ENCODE assay signal across 16 cellular contexts in genomic region chr5:125815-126214, GRCh38. TPM values are rescaled to one million over a fixed set of nuclear protein-coding genes. Genes with fewer than 3 reads are reported as not detected.
DNase-seq lines count a peak whose midpoint lies in the region; ATAC-seq and TF ChIP-seq lines count a peak whose summit lies in the region.
"Had no signal": no experiment of that assay in that cellular context is flagged by ENCODE, and none has a peak within 500 bp of the region (broad histone marks: within the 10 kb centered on the region; RNA-seq: fewer than 3 reads in every experiment).

No MANE protein-coding gene starts in this region.

- no peak overlapping the region for H3K4me3 Mint-ChIP-seq in endodermal cell
- no peak overlapping the region for H3K4me3 Mint-ChIP-seq in activated naive CD4-positive, alpha-beta T cell treated with anti-CD3 and anti-CD28 coated beads, Interleukin-2, amount 10 ng/mL, durations not matched to agents 7 days and 5 days
- H3K4me3 Mint-ChIP-seq: CD4-positive, CD25-positive, alpha-beta regulatory T cell had no signal

- no peak overlapping the region for H2AFZ ChIP-seq in osteoblast (ENCODE audit: low read length)

- H3K27ac ChIP-seq in HEK293 (ENCODE audit: extremely low read depth, low read depth, low read length) (no peak overlapping the region), endodermal cell (ENCODE audit: low read depth, low read length) (no peak overlapping the region), osteoblast (ENCODE audit: low read depth, low read length) (no peak overlapping the region)
- H3K27ac ChIP-seq: BLaER1 treated with 17β-estradiol and CSF1 and Interleukin-3, amounts not matched to agents 10 nM and 100 nM; KMS-11 had no signal

- WGBS in endodermal cell (ENCODE audit: insufficient coverage in 1 of 2, insufficient read length in 1 of 2), 2 experiments, result 84% methylated on average over 1 of the region's 1 CpG; no CpG with 5 or more reads in 1 of the 2 experiments

- H3K36me3 Mint-ChIP-seq in endodermal cell (ENCODE audit: low read depth), result peaks cover 60% of the 10 kb centered on the region
- H3K36me3 Mint-ChIP-seq in activated naive CD4-positive, alpha-beta T cell treated with anti-CD3 and anti-CD28 coated beads, Interleukin-2, amount 10 ng/mL, durations not matched to agents 7 days and 5 days, result no peaks in the 10 kb centered on the region
- H3K36me3 Mint-ChIP-seq: CD4-positive, CD25-positive, alpha-beta regulatory T cell had no signal

- no peak for ATAC-seq in GM18498 (IDR thresholded peaks at IDR 0.05; ENCODE audit: unreplicated experiment)
- ATAC-seq: HepG2 had no signal

- POLR2A ChIA-PET in HEK293 (lab: Yijun Ruan, JAX), result no interaction called here

- TF ChIP-seq CTCF in HEK293 (tag by site-specific recombination; IDR thresholded peaks at IDR 0.05) (no peak), endodermal cell (conservative IDR thresholded peaks at IDR 0.05) (no peak), osteoblast (IDR thresholded peaks at IDR 0.05; ENCODE audit: extremely low read depth, low read depth, low read length) (no peak)

- H3K9me3 ChIP-seq in HEK293 (ENCODE audit: control insufficient read depth, insufficient read depth, low read depth, low read length), result no peaks in the 10 kb centered on the region; the same call in 1 of the 2 replicates
- peaks cover 37% of the 10 kb centered on the region for H3K9me3 ChIP-seq in NT2/D1 (ENCODE audit: insufficient read depth, low read length)
- peaks cover 47% of the 10 kb centered on the region for H3K9me3 ChIP-seq in endodermal cell (ENCODE audit: control insufficient read depth, low read length)
- peaks cover 5% of the 10 kb centered on the region for H3K9me3 ChIP-seq in osteoblast (ENCODE audit: low read depth, low read length)

- H3K36me3 ChIP-seq in HEK293 (ENCODE audit: control insufficient read depth in 2 of 2, insufficient read depth in 1 of 2, low read length in 2 of 2) (no peaks in the 10 kb centered on the region), NT2/D1 (ENCODE audit: insufficient read depth, insufficient read length, low read length) (peaks cover 20% of the 10 kb centered on the region), endodermal cell (ENCODE audit: control insufficient read depth, insufficient read depth, low read length) (no peaks in the 10 kb centered on the region), osteoblast (ENCODE audit: insufficient read depth, low read length) (no peaks in the 10 kb centered on the region)

- H3K4me3 ChIP-seq in HEK293 (ENCODE audit: low read depth, low read length) (no peak overlapping the region), NT2/D1 (ENCODE audit: insufficient read length, low read depth) (no peak overlapping the region), endodermal cell (ENCODE audit: low read length) (peak overlapping the region; percentile 4), osteoblast (ENCODE audit: insufficient read depth, low read length) (no peak overlapping the region)
- H3K4me3 ChIP-seq: BLaER1 treated with 17β-estradiol and CSF1 and Interleukin-3, amounts not matched to agents 10 nM and 100 nM had no signal

- H3K4me1 Mint-ChIP-seq in endodermal cell, result peaks cover 22% of the 10 kb centered on the region
- no peaks in the 10 kb centered on the region for H3K4me1 Mint-ChIP-seq in activated naive CD4-positive, alpha-beta T cell treated with anti-CD3 and anti-CD28 coated beads, Interleukin-2, amount 10 ng/mL, durations not matched to agents 7 days and 5 days
- H3K4me1 Mint-ChIP-seq: CD4-positive, CD25-positive, alpha-beta regulatory T cell had no signal

- H3K9me3 Mint-ChIP-seq in endodermal cell, result peaks cover 52% of the 10 kb centered on the region
- peaks cover 10% of the 10 kb centered on the region for H3K9me3 Mint-ChIP-seq in activated naive CD4-positive, alpha-beta T cell treated with anti-CD3 and anti-CD28 coated beads, Interleukin-2, amount 10 ng/mL, durations not matched to agents 7 days and 5 days

- no peaks in the 10 kb centered on the region for H3K79me2 ChIP-seq in osteoblast (ENCODE audit: insufficient read depth, low read length)

- no peaks in the 10 kb centered on the region for H3K27me3 ChIP-seq in NT2/D1 (ENCODE audit: insufficient read depth, insufficient read length)
- H3K27me3 ChIP-seq in endodermal cell (ENCODE audit: control insufficient read depth, insufficient read depth, low read length, poor library complexity, severe bottlenecking), result no peaks in the 10 kb centered on the region
- H3K27me3 ChIP-seq in osteoblast (ENCODE audit: insufficient read depth, low read length), result peaks cover 17% of the 10 kb centered on the region
- H3K27me3 ChIP-seq: BLaER1 treated with 17β-estradiol and CSF1 and Interleukin-3, amounts not matched to agents 10 nM and 100 nM had no signal

- no peaks in the 10 kb centered on the region for H4K20me1 ChIP-seq in osteoblast (ENCODE audit: insufficient read depth, low read length)
- H4K20me1 ChIP-seq: BLaER1 treated with 17β-estradiol and CSF1 and Interleukin-3, amounts not matched to agents 10 nM and 100 nM had no signal

- peak; percentile 15 for DNase-seq in NT2/D1 (ENCODE audit: low read depth, low spot score)
- no peak for DNase-seq in endodermal cell
- no peak for DNase-seq in activated naive CD4-positive, alpha-beta T cell treated with anti-CD3 and anti-CD28 coated beads, Interleukin-2, amount 10 ng/mL, durations not matched to agents 7 days and 5 days
- DNase-seq in osteoblast (ENCODE audit: insufficient read length, low spot score, missing footprints), result no peak
- no peak for DNase-seq in NCI-H510A treated with DMSO at 0.1 percent for 48 hours (lab: John Stamatoyannopoulos, UW)
- DNase-seq: ACHN; CD4-positive, CD25-positive, alpha-beta regulatory T cell; DMS53; GF-D8; GOT3; HCEC 1CT had no signal

- no peak overlapping the region for H3K9ac ChIP-seq in NT2/D1 (ENCODE audit: insufficient read length, low read depth)
- H3K9ac ChIP-seq in endodermal cell (ENCODE audit: extremely low read depth, low read length, poor library complexity, severe bottlenecking), result no peak overlapping the region
- H3K9ac ChIP-seq: BLaER1 treated with 17β-estradiol and CSF1 and Interleukin-3, amounts not matched to agents 10 nM and 100 nM; KMS-11 had no signal

- CTCF ChIA-PET in HEK293 (lab: Yijun Ruan, JAX), result no interaction called here
- CTCF ChIA-PET in activated naive CD4-positive, alpha-beta T cell treated with anti-CD3 and anti-CD28 coated beads, Interleukin-2, amount 10 ng/mL, durations not matched to agents 7 days and 5 days (lab: Charles Lee), result no interaction called here

- H3K27me3 Mint-ChIP-seq in endodermal cell (ENCODE audit: insufficient read depth), result no peaks in the 10 kb centered on the region
- H3K27me3 Mint-ChIP-seq in activated naive CD4-positive, alpha-beta T cell treated with anti-CD3 and anti-CD28 coated beads, Interleukin-2, amount 10 ng/mL, durations not matched to agents 7 days and 5 days, result peaks cover 4% of the 10 kb centered on the region

- no peak overlapping the region for H3K4me2 ChIP-seq in osteoblast (ENCODE audit: insufficient read depth, low read length)
- H3K4me2 ChIP-seq: BLaER1 treated with 17β-estradiol and CSF1 and Interleukin-3, amounts not matched to agents 10 nM and 100 nM had no signal

- H3K4me1 ChIP-seq in HEK293 (ENCODE audit: control insufficient read depth, insufficient read depth, low read length) (no peaks in the 10 kb centered on the region), NT2/D1 (ENCODE audit: insufficient read depth, insufficient read length) (no peaks in the 10 kb centered on the region), endodermal cell (ENCODE audit: control insufficient read depth, insufficient read depth, low read length) (no peaks in the 10 kb centered on the region), osteoblast (ENCODE audit: insufficient read depth, low read length) (peaks cover 12% of the 10 kb centered on the region)

- H3K27ac Mint-ChIP-seq in endodermal cell, result no peak overlapping the region
- no peak overlapping the region for H3K27ac Mint-ChIP-seq in activated naive CD4-positive, alpha-beta T cell treated with anti-CD3 and anti-CD28 coated beads, Interleukin-2, amount 10 ng/mL, durations not matched to agents 7 days and 5 days
- H3K27ac Mint-ChIP-seq: CD4-positive, CD25-positive, alpha-beta regulatory T cell had no signal

TF ChIP-seq in HEK293, 187 proteins besides CTCF, POLR2A, EP300 and RAD21:
- TF ChIP-seq ZNF169 (tag by site-specific recombination; IDR thresholded peaks at IDR 0.05) (no peak), BCL11B (tag by site-specific recombination; IDR thresholded peaks at IDR 0.05; ENCODE audit: low read depth) (no peak), ZNF621 (tag by site-specific recombination; IDR thresholded peaks at IDR 0.05) (no peak), SETDB1 (IDR thresholded peaks at IDR 0.05; ENCODE audit: insufficient read length, low read length) (peak; percentile 58), ZNF350 (tag by site-specific recombination; IDR thresholded peaks at IDR 0.05) (no peak), ZNF223 (tag by site-specific recombination; IDR thresholded peaks at IDR 0.05) (no peak), WT1 (tag by site-specific recombination; IDR thresholded peaks at IDR 0.05) (no peak), ZNF558 (tag by site-specific recombination; IDR thresholded peaks at IDR 0.05) (peak; percentile 71), ZNF211 (tag by site-specific recombination; IDR thresholded peaks at IDR 0.05; ENCODE audit: low read depth) (no peak), ZNF664 (tag by site-specific recombination; IDR thresholded peaks at IDR 0.05) (no peak), YY1 (tag by site-specific recombination; IDR thresholded peaks at IDR 0.05) (no peak), ZNF561 (tag by site-specific recombination; IDR thresholded peaks at IDR 0.05; ENCODE audit: borderline replicate concordance) (no peak)

RNA-seq across cellular contexts. Expression of gene PLEKHG4B, which starts 33.8 kb away (rescaled TPM):
- 10 to 100 TPM; 16.3 to 22.8 TPM for total RNA-seq in endodermal cell
- 20.9 TPM for polyA plus RNA-seq in endodermal cell (2013, experiment 1 of 2)
- 19.5 TPM for polyA plus RNA-seq in endodermal cell (2013, experiment 2 of 2)
- total RNA-seq in osteoblast, result under 0.01 and 0.36 TPM in 2 replicates
- total RNA-seq: CD4-positive, CD25-positive, alpha-beta regulatory T cell had no signal
- polyA plus RNA-seq: CD4-positive, CD25-positive, alpha-beta regulatory T cell; HepG2 had no signal

Comparison
In these comparisons a context has a peak if more than half of its experiments do, and no peak if none do; other contexts are left out.
1. RNA of gene PLEKHG4B, which starts 33.8 kb away (total RNA-seq): 16.3 to 22.8 TPM in endodermal cell; under 0.01 to 0.36 TPM in osteoblast; every median in the first group is over 10 times any median in the second.